In genomic region chr2:28956415-28956826, GRCh38 we compare ENCODE assay signal across 8 cellular contexts. TPM values are rescaled to one million over a fixed set of nuclear protein-coding genes. Genes with fewer than 3 reads are reported as not detected.
DNase-seq lines count a peak whose midpoint lies in the region; ATAC-seq and TF ChIP-seq lines count a peak whose summit lies in the region.

No MANE protein-coding gene starts in this region.

- peak; percentile 23 for TF ChIP-seq CTCF in neural cell (IDR thresholded peaks at IDR 0.05; ENCODE audit: poor library complexity, severe bottlenecking)

- no peaks in the 10 kb centered on the region for H3K27me3 Mint-ChIP-seq in effector memory CD8-positive, alpha-beta T cell

- peak overlapping the region in 1 of 2 donors; percentile 77 for H3K4me3 Mint-ChIP-seq in effector memory CD8-positive, alpha-beta T cell

- H3K9ac ChIP-seq in SK-N-MC (ENCODE audit: insufficient read length): no peak overlapping the region
- no peak overlapping the region for H3K9ac ChIP-seq in neural cell (ENCODE audit: low read length)

- peaks cover 7% of the 10 kb centered on the region for H3K36me3 Mint-ChIP-seq in effector memory CD8-positive, alpha-beta T cell (ENCODE audit: insufficient read depth)

- H3F3A ChIP-seq in neural cell (ENCODE audit: insufficient read depth, low read length, poor library complexity, severe bottlenecking): no peaks in the 10 kb centered on the region

- no peak overlapping the region for H3K27ac Mint-ChIP-seq in effector memory CD8-positive, alpha-beta T cell

- H3K27ac ChIP-seq in SK-N-MC (0 out of 2 replicates have a peak overlapping the region, but pooled peaks have one; percentile 22), neural cell (ENCODE audit: low read length) (no peak overlapping the region)

- H4K20me1 ChIP-seq in neural cell (ENCODE audit: insufficient read depth): no peaks in the 10 kb centered on the region

- no peaks in the 10 kb centered on the region for H3K36me3 ChIP-seq in SK-N-MC (ENCODE audit: insufficient read depth, low read length)
- no peaks in the 10 kb centered on the region for H3K36me3 ChIP-seq in neural cell (ENCODE audit: insufficient read depth, low read length)

- H3K4me3 ChIP-seq in SK-N-MC (peak overlapping the region; percentile 69), neural cell (ENCODE audit: low read length) (no peak overlapping the region)

- no peaks in the 10 kb centered on the region for H3K79me2 ChIP-seq in neural cell (replicated peaks; ENCODE audit: insufficient read depth, low read length)

- peak; percentile 34 for DNase-seq in SIG-M5 treated with dmso at 0.1 percent for 504 hours (lab: John Stamatoyannopoulos, UW; ENCODE audit: unreplicated experiment)
- no peak for DNase-seq in SIG-M5 (lab: John Stamatoyannopoulos, UW)
- no peak for DNase-seq in SK-N-MC (ENCODE audit: low read depth, low spot score)
- DNase-seq in effector memory CD8-positive, alpha-beta T cell: peak; percentile 31 to 46 (median 42)
- DNase-seq in DMS79 (lab: John Stamatoyannopoulos, UW): no peak

- H3K9me3 ChIP-seq in SK-N-MC (ENCODE audit: low read depth, low read length) (no peaks in the 10 kb centered on the region), neural cell (ENCODE audit: low read length) (no peaks in the 10 kb centered on the region)

- TF ChIP-seq EP300 in neural cell (conservative IDR thresholded peaks at IDR 0.05; ENCODE audit: poor library complexity, severe bottlenecking): no peak

- no peak overlapping the region for H3K4me2 ChIP-seq in neural cell (ENCODE audit: low read length)

- H3K9me3 Mint-ChIP-seq in effector memory CD8-positive, alpha-beta T cell: no peaks in the 10 kb centered on the region

- no peak overlapping the region for H2AFZ ChIP-seq in neural cell (ENCODE audit: low read depth, low read length)

- ATAC-seq in effector memory CD8-positive, alpha-beta T cell (replicated peaks): peak; percentile 89
- ATAC-seq in GM19455 (IDR thresholded peaks at IDR 0.05; ENCODE audit: unreplicated experiment): no peak
- ATAC-seq in GM19463 (IDR thresholded peaks at IDR 0.05; ENCODE audit: unreplicated experiment): no peak

- no peak for TF ChIP-seq RAD21 in neural cell (conservative IDR thresholded peaks at IDR 0.05)

- H3K27me3 ChIP-seq in neural cell (ENCODE audit: insufficient read depth, low read depth, low read length): no peaks in the 10 kb centered on the region

- H3K9me2 ChIP-seq in neural cell (ENCODE audit: insufficient read depth, low read length): no peaks in the 10 kb centered on the region

- H3K4me1 Mint-ChIP-seq in effector memory CD8-positive, alpha-beta T cell (ENCODE audit: low read depth in 2 of 2): peaks cover 7 to 10% of the 10 kb centered on the region in 2 donors

TF ChIP-seq in neural cell, 6 proteins besides CTCF, POLR2A, EP300 and RAD21:
- TF ChIP-seq EZH2 (IDR thresholded peaks at IDR 0.05; ENCODE audit: borderline replicate concordance, insufficient read depth, low read length, poor library complexity, severe bottlenecking) (no peak), SMC3 (conservative IDR thresholded peaks at IDR 0.05; ENCODE audit: poor library complexity) (no peak), MXI1 (conservative IDR thresholded peaks at IDR 0.05; ENCODE audit: poor library complexity, severe bottlenecking) (no peak), REST (IDR thresholded peaks at IDR 0.05; ENCODE audit: borderline replicate concordance) (no peak), TAF1 (IDR thresholded peaks at IDR 0.05; ENCODE audit: low read depth) (no peak), POLR2AphosphoS5 (IDR thresholded peaks at IDR 0.05) (no peak)

RNA-seq across cellular contexts. Expression of gene TOGARAM2, which starts 24.7 kb away (rescaled TPM):
- 0.10 and 0.24 TPM in 2 replicates for polyA plus RNA-seq in neural cell
- 0.23 TPM in 1 of 2 replicates, not detected in the other for polyA minus RNA-seq in neural cell

Comparison
In these comparisons a context has a peak if more than half of its experiments do, and no peak if none do; other contexts are left out.
1. DNase-seq: peak in SIG-M5 treated with dmso at 0.1 percent for 504 hours (single experiment) and effector memory CD8-positive, alpha-beta T cell (3 of 3); none in SIG-M5 (single experiment), SK-N-MC (single experiment) and DMS79 (single experiment).